ENCODE assay signal across 25 cellular contexts in genomic region chr14:53386359-53386758, GRCh38.
DNase-seq lines count a peak whose midpoint lies in the region; ATAC-seq and TF ChIP-seq lines count a peak whose summit lies in the region.
"Had no signal": no experiment of that assay in that cellular context is flagged by ENCODE, and none has a peak within 500 bp of the region (broad histone marks: within the 10 kb centered on the region; RNA-seq: fewer than 3 reads in every experiment).

No MANE protein-coding gene starts in this region.

- no peak overlapping the region for H2AFZ ChIP-seq in IMR-90 (replicated peaks; ENCODE audit: low read length, poor library complexity)

- no peak overlapping the region for H3K4ac ChIP-seq in IMR-90 (ENCODE audit: low read depth, low read length)

- TF ChIP-seq RAD21 in IMR-90 (IDR thresholded peaks at IDR 0.05; ENCODE audit: low read length): no peak

- intact Hi-C loops in IMR-90 (cut with micrococcal nuclease): no loop called here
- intact Hi-C loops in ovary (cut with DNase I): no loop called here

- H3K56ac ChIP-seq in IMR-90 (ENCODE audit: extremely low read depth, insufficient read depth, low read length): no peak overlapping the region

- H3K36me3 Mint-ChIP-seq in activated naive CD8-positive, alpha-beta T cell treated with anti-CD3 and anti-CD28 coated beads, Interleukin-2, amount 50 U/mL, for 24 hours (ENCODE audit: low read depth): no peaks in the 10 kb centered on the region
- H3K36me3 Mint-ChIP-seq: CD14-positive monocyte; CD4-positive, alpha-beta memory T cell; CD4-positive, CD25-positive, alpha-beta regulatory T cell had no signal

- 0 out of 2 replicates have a peak overlapping the region, but pooled peaks have one; percentile 4 for H3K14ac ChIP-seq in IMR-90 (replicated peaks; ENCODE audit: low read depth, low read length)

- dilution Hi-C loops in IMR-90 (cut with HindIII; ENCODE audit: low sequenced_read_pairs, unreplicated experiment): no loop called here

- POLR2A ChIA-PET in IMR-90 (lab: Charles Lee; ENCODE audit: unreplicated experiment): interaction anchor here (0.6 kb wide), 1 partner anchor 13 kb away, joined by 3 read pairs; no protein-coding TSS in a partner anchor

- no peak for TF ChIP-seq CTCF in IMR-90 (conservative IDR thresholded peaks at IDR 0.05; ENCODE audit: low read depth, low read length)
- no peak for TF ChIP-seq CTCF in ovary (IDR thresholded peaks at IDR 0.05)

- in situ Hi-C loops in IMR-90 (cut with MboI; ENCODE audit: low sequenced_read_pairs): no loop called here

- no peak overlapping the region for H3K4me3 Mint-ChIP-seq in stimulated activated naive CD8-positive, alpha-beta T cell treated with anti-CD3 and anti-CD28 coated beads, Interleukin-15, amount 100 ng/mL, for 72 hours
- no peak overlapping the region for H3K4me3 Mint-ChIP-seq in activated naive CD8-positive, alpha-beta T cell treated with anti-CD3 and anti-CD28 coated beads, Interleukin-2, amount 50 U/mL, for 24 hours
- H3K4me3 Mint-ChIP-seq: B cell; CD14-positive monocyte; CD4-positive, alpha-beta memory T cell; CD4-positive, CD25-positive, alpha-beta regulatory T cell; CD8-positive, alpha-beta memory T cell had no signal

- no peak overlapping the region for H2AK9ac ChIP-seq in IMR-90 (replicated peaks; ENCODE audit: low read depth, low read length, poor library complexity)

- no peak overlapping the region for H4K5ac ChIP-seq in IMR-90 (ENCODE audit: low read depth, low read length)

- 100% methylated on average over 2 of the region's 4 CpGs; no CpG with 5 or more reads in 1 of the 2 experiments for WGBS in IMR-90 (ENCODE audit: extremely low coverage in 2 of 2, insufficient read length in 1 of 2), 2 experiments
- 94 to 97% (median 96%) methylated on average over 4 of the region's 4 CpGs for WGBS in ovary, 3 donors

- H3K9me1 ChIP-seq in IMR-90 (ENCODE audit: insufficient read depth, low read length): peaks cover 5% of the 10 kb centered on the region

- H3K27me3 ChIP-seq in IMR-90 (ENCODE audit: control insufficient read depth, insufficient read depth, low read length) (no peaks in the 10 kb centered on the region), ovary (no peaks in the 10 kb centered on the region)

- no peak overlapping the region for H3K27ac Mint-ChIP-seq in stimulated activated naive CD8-positive, alpha-beta T cell treated with anti-CD3 and anti-CD28 coated beads, Interleukin-15, amount 100 ng/mL, for 72 hours
- H3K27ac Mint-ChIP-seq in activated naive CD8-positive, alpha-beta T cell treated with anti-CD3 and anti-CD28 coated beads, Interleukin-2, amount 50 U/mL, for 24 hours: no peak overlapping the region
- H3K27ac Mint-ChIP-seq: B cell; CD14-positive monocyte; CD4-positive, alpha-beta memory T cell; CD4-positive, CD25-positive, alpha-beta regulatory T cell; CD8-positive, alpha-beta memory T cell had no signal

- H3K27me3 Mint-ChIP-seq in stimulated activated naive CD8-positive, alpha-beta T cell treated with anti-CD3 and anti-CD28 coated beads, Interleukin-15, amount 100 ng/mL, for 72 hours: no peaks in the 10 kb centered on the region
- no peaks in the 10 kb centered on the region for H3K27me3 Mint-ChIP-seq in activated naive CD8-positive, alpha-beta T cell treated with anti-CD3 and anti-CD28 coated beads, Interleukin-2, amount 50 U/mL, for 24 hours
- H3K27me3 Mint-ChIP-seq: CD4-positive, alpha-beta memory T cell had no signal

- no peak overlapping the region for H2BK120ac ChIP-seq in IMR-90 (ENCODE audit: low read depth, low read length)

- no peak overlapping the region for H2AK5ac ChIP-seq in IMR-90 (ENCODE audit: low read depth, low read length)

- no peaks in the 10 kb centered on the region for H3K9me3 Mint-ChIP-seq in stimulated activated naive CD8-positive, alpha-beta T cell treated with anti-CD3 and anti-CD28 coated beads, Interleukin-15, amount 100 ng/mL, for 72 hours
- H3K9me3 Mint-ChIP-seq in activated naive CD8-positive, alpha-beta T cell treated with anti-CD3 and anti-CD28 coated beads, Interleukin-2, amount 50 U/mL, for 24 hours: no peaks in the 10 kb centered on the region
- H3K9me3 Mint-ChIP-seq: CD4-positive, CD25-positive, alpha-beta regulatory T cell had no signal

- H2BK15ac ChIP-seq in IMR-90 (ENCODE audit: low read depth, low read length): no peak overlapping the region; the same call in 2 of the 3 replicates

- H3K4me1 ChIP-seq in IMR-90 (ENCODE audit: control insufficient read depth, insufficient read depth, low read length) (peaks cover 3% of the 10 kb centered on the region; the same call in 1 of the 2 replicates), ovary (ENCODE audit: insufficient read depth) (peaks cover 8% of the 10 kb centered on the region)
- H3K4me1 ChIP-seq: A549 had no signal

- H3K18ac ChIP-seq in IMR-90 (ENCODE audit: low read depth, low read length): no peak overlapping the region

- no TSS peak for BruUV-seq in IMR-90 (replicated peaks; lab: Mats Ljungman, UMichigan)

- H3K36me3 ChIP-seq in IMR-90 (ENCODE audit: control insufficient read depth, insufficient read depth, low read length): no peaks in the 10 kb centered on the region
- no peaks in the 10 kb centered on the region for H3K36me3 ChIP-seq in ovary

- H3K27ac ChIP-seq in IMR-90 (ENCODE audit: insufficient read depth, low read length): no peak overlapping the region
- no peak overlapping the region for H3K27ac ChIP-seq in ovary
- H3K27ac ChIP-seq: 22Rv1, A549 had no signal

- H3K4me2 ChIP-seq in IMR-90 (ENCODE audit: low read depth, low read length): no peak overlapping the region
- H3K4me2 ChIP-seq: A549 had no signal

- H3K23ac ChIP-seq in IMR-90 (ENCODE audit: low read depth, low read length): no peak overlapping the region

- no peaks in the 10 kb centered on the region for H3K79me1 ChIP-seq in IMR-90 (ENCODE audit: low read depth in 1 of 2, low read length in 2 of 2)

- H4K8ac ChIP-seq in IMR-90 (ENCODE audit: low read depth in 2 of 2, low read length in 2 of 2): no peak overlapping the region

- H4K91ac ChIP-seq in IMR-90 (ENCODE audit: insufficient read depth, low read depth, low read length): no peak overlapping the region

- H3K9ac ChIP-seq in IMR-90 (ENCODE audit: low read depth, low read length): no peak overlapping the region

- H2BK5ac ChIP-seq in IMR-90 (ENCODE audit: low read depth, low read length, poor library complexity, severe bottlenecking): no peak overlapping the region

- no peaks in the 10 kb centered on the region for H3K9me3 ChIP-seq in IMR-90 (ENCODE audit: control insufficient read depth, insufficient read depth, low read length)
- no peaks in the 10 kb centered on the region for H3K9me3 ChIP-seq in ovary
- H3K9me3 ChIP-seq: A549 had no signal

- H2BK20ac ChIP-seq in IMR-90 (ENCODE audit: low read depth, low read length): no peak overlapping the region

- H4K20me1 ChIP-seq in IMR-90 (ENCODE audit: insufficient read depth, low read length): no peaks in the 10 kb centered on the region

- DNase-seq in stimulated activated naive CD8-positive, alpha-beta T cell treated with anti-CD3 and anti-CD28 coated beads, Interleukin-15, Interleukin-2, amounts not matched to agents 100 U/mL and 50 U/mL, for 24 hours: no peak
- no peak for DNase-seq in stimulated activated naive CD8-positive, alpha-beta T cell treated with anti-CD3 and anti-CD28 coated beads, Interleukin-15, amount 100 ng/mL, for 72 hours
- DNase-seq in IMR-90 (no peak), ovary (no peak), NCI-H187 (lab: John Stamatoyannopoulos, UW) (no peak)
- DNase-seq in activated naive CD8-positive, alpha-beta T cell treated with anti-CD3 and anti-CD28 coated beads, Interleukin-2, amount 50 U/mL, for 24 hours: no peak
- DNase-seq: AML-193; C1 segment of cervical spinal cord; CD4-positive, alpha-beta memory T cell; CD4-positive, CD25-positive, alpha-beta regulatory T cell; CD8-positive, alpha-beta memory T cell; COR-L47; DMS 273 treated with DMSO at 0.1 percent for 48 hours; DMS153; DMS53; DMS79; DND-41; EL; GDM1 had no signal

- peaks cover 11% of the 10 kb centered on the region for H3K4me1 Mint-ChIP-seq in stimulated activated naive CD8-positive, alpha-beta T cell treated with anti-CD3 and anti-CD28 coated beads, Interleukin-15, amount 100 ng/mL, for 72 hours
- peaks cover 3% of the 10 kb centered on the region for H3K4me1 Mint-ChIP-seq in activated naive CD8-positive, alpha-beta T cell treated with anti-CD3 and anti-CD28 coated beads, Interleukin-2, amount 50 U/mL, for 24 hours
- H3K4me1 Mint-ChIP-seq: B cell; CD14-positive monocyte; CD4-positive, alpha-beta memory T cell; CD4-positive, CD25-positive, alpha-beta regulatory T cell; CD8-positive, alpha-beta memory T cell had no signal

- TF ChIP-seq POLR2A in IMR-90 (IDR thresholded peaks at IDR 0.05; ENCODE audit: low read depth, low read length) (no peak), ovary (IDR thresholded peaks at IDR 0.05) (no peak)

- no peak for TF ChIP-seq EP300 in ovary (IDR thresholded peaks at IDR 0.05)

- H3K4me3 ChIP-seq in IMR-90 (ENCODE audit: insufficient read depth, low read depth, low read length) (no peak overlapping the region), ovary (no peak overlapping the region)
- H3K4me3 ChIP-seq: A549, GM12878 had no signal

- CTCF ChIA-PET in IMR-90 (lab: Yijun Ruan, JAX): no interaction called here

- peak; percentile 57 for ATAC-seq in stimulated activated naive CD8-positive, alpha-beta T cell treated with anti-CD3 and anti-CD28 coated beads, Interleukin-15, Interleukin-2, amounts not matched to agents 100 U/mL and 50 U/mL, for 24 hours
- no peak for ATAC-seq in stimulated activated naive CD8-positive, alpha-beta T cell treated with anti-CD3 and anti-CD28 coated beads, Interleukin-15, amount 100 ng/mL, for 72 hours
- ATAC-seq in IMR-90 (ENCODE audit: low read depth) (no peak), HG03039 (IDR thresholded peaks at IDR 0.05; ENCODE audit: unreplicated experiment) (no peak)
- peak; percentile 60 for ATAC-seq in activated naive CD8-positive, alpha-beta T cell treated with anti-CD3 and anti-CD28 coated beads, Interleukin-2, amount 50 U/mL, for 24 hours
- ATAC-seq: A549, GM12878 had no signal

TF ChIP-seq in IMR-90, 13 proteins besides CTCF, POLR2A, EP300 and RAD21 (continues in another document):
- no peak for TF ChIP-seq CHD1 (IDR thresholded peaks at IDR 0.05; ENCODE audit: low read depth, low read length)
- TF ChIP-seq ELK1 (IDR thresholded peaks at IDR 0.05; ENCODE audit: borderline replicate concordance, low read depth, low read length): no peak
- no peak for TF ChIP-seq MAZ (IDR thresholded peaks at IDR 0.05; ENCODE audit: borderline replicate concordance, low read depth, low read length)
- no peak for TF ChIP-seq BHLHE40 (IDR thresholded peaks at IDR 0.05; ENCODE audit: low read depth, low read length)
- no peak for TF ChIP-seq CEBPB (IDR thresholded peaks at IDR 0.05; ENCODE audit: low read depth, low read length)

Comparison
In these comparisons a context has a peak if more than half of its experiments do, and no peak if none do; other contexts are left out.
1. ATAC-seq: peak in stimulated activated naive CD8-positive, alpha-beta T cell treated with anti-CD3 and anti-CD28 coated beads, Interleukin-15, Interleukin-2, amounts not matched to agents 100 U/mL and 50 U/mL, for 24 hours (single experiment) and activated naive CD8-positive, alpha-beta T cell treated with anti-CD3 and anti-CD28 coated beads, Interleukin-2, amount 50 U/mL, for 24 hours (single experiment); none in stimulated activated naive CD8-positive, alpha-beta T cell treated with anti-CD3 and anti-CD28 coated beads, Interleukin-15, amount 100 ng/mL, for 72 hours (single experiment), IMR-90 (single experiment) and HG03039 (single experiment).